6 cellular contexts compared by ENCODE assay signal in the genomic region with DNA sequence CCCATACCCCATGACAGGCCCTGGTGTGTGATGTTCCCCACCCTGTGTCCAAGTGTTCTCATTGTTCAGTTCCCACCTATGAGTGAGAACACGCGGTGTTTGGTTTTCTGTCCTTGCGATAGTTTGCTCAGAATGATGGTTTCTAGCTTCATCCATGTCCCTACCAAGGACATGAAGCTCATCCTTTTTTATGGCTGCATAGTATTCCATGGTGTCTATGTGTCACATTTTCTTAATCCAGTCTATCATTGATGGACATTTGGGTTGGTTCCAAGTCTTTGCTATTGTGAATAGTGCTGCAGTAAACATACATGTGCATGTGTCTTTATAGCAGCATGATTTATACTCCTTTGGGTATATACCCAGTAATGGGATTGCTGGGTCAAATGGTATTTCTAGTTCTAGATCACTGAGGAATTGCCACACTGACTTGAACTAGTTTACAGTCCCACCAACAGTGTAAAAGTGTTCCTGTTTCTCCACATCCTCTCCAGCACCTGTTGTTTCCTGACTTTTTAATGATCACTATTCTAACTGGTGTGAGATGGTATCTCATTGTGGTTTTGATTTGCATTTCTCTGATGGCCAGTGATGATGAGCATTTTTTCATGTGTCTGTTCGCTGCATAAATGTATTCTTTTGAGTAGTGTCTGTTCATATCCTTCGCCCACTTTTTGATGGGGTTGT. TPM values are rescaled to one million over a fixed set of nuclear protein-coding genes. Genes with fewer than 3 reads are reported as not detected.
DNase-seq lines count a peak whose midpoint lies in the region; ATAC-seq, FAIRE-seq and TF ChIP-seq lines count a peak whose summit lies in the region.
"Not testable (repeated sequence)": the region's sequence is repeated elsewhere in the genome, so short reads cannot be mapped to it uniquely, and the experiment has no call there.

No MANE protein-coding gene starts in this region.

- not testable (repeated sequence) for FAIRE-seq in K562 (lab: Jason Lieb, UNC)

- POLR2A ChIA-PET in HEK293 (lab: Yijun Ruan, JAX), result not testable (repeated sequence)
- POLR2A ChIA-PET in T-cell (lab: Charles Lee), result interaction anchor here in 1 of 2 donors (1.1 kb wide), 1 partner anchor 16 kb away, joined by 4 read pairs; no protein-coding TSS in a partner anchor
- POLR2A ChIA-PET in K562 (lab: Yijun Ruan, JAX), result interaction anchor here (0.6 kb wide), 1 partner anchor 84 kb away, joined by 3 read pairs; no protein-coding TSS in a partner anchor

- not testable (repeated sequence) for TF ChIP-seq RAD21 in K562 (CRISPR knock-in tag; conservative IDR thresholded peaks at IDR 0.05 in 1 of 2, IDR thresholded peaks at IDR 0.05 in 1 of 2)

- not testable (repeated sequence) for H3K27me3 Mint-ChIP-seq in T-cell; activated T-cell treated with anti-CD3 and anti-CD28 coated beads, Interleukin-2, amount 50 U/mL, for 24 hours; activated naive CD8-positive, alpha-beta T cell; memory B cell

- H4K20me1 ChIP-seq in K562 (replicated peaks; ENCODE audit: control insufficient read depth, insufficient read depth, low read length), result not testable (repeated sequence)

- peaks cover 55% of the 10 kb centered on the region for H3K79me2 ChIP-seq in K562 (ENCODE audit: control insufficient read depth, insufficient read depth, low read length)

- CTCF ChIA-PET in HEK293 (lab: Yijun Ruan, JAX), result interaction anchor here (0.6 kb wide), 1 partner anchor 31 kb away, joined by 3 read pairs; no protein-coding TSS in a partner anchor
- CTCF ChIA-PET in T-cell (lab: Charles Lee); K562 (lab: Yijun Ruan, JAX; ENCODE audit: low intra/inter-chr PET ratio): not testable (repeated sequence)

- H3K4me2 ChIP-seq in K562 (ENCODE audit: insufficient read depth, low read length), result not testable (repeated sequence)

- TF ChIP-seq EP300 in K562 (IDR thresholded peaks at IDR 0.05; ENCODE audit: low read length), result not testable (repeated sequence)

- not testable (repeated sequence) for H3K9me1 ChIP-seq in K562 (ENCODE audit: control insufficient read depth, insufficient read depth, low read length)

- not testable (repeated sequence) for TF ChIP-seq POLR2A in K562 (conservative IDR thresholded peaks at IDR 0.05)

- H3K9ac ChIP-seq in K562 (ENCODE audit: insufficient read depth in 1 of 2, low read depth in 2 of 2, low read length in 2 of 2), result not testable (repeated sequence)

- 100% methylated on average over 5 of the region's 5 CpGs for WGBS in K562 (ENCODE audit: insufficient coverage, low coverage, missing lambda C conversion rate)

- H3K27ac ChIP-seq in HEK293 (ENCODE audit: extremely low read depth, low read depth, low read length); K562 (ENCODE audit: extremely low read depth, low read depth, low read length): not testable (repeated sequence)

- not testable (repeated sequence) for H2AFZ ChIP-seq in K562 (ENCODE audit: low read depth, low read length)

- H3K4me3 ChIP-seq in HEK293 (ENCODE audit: low read depth, low read length); K562: not testable (repeated sequence)

- not testable (repeated sequence) for BruUV-seq in K562 (replicated peaks; lab: Mats Ljungman, UMichigan)

- DNase-seq in T-cell; activated T-cell treated with anti-CD3 and anti-CD28 coated beads, Interleukin-2, amount 50 U/mL, for 24 hours; K562 (ENCODE audit: extremely low read depth in 1 of 4, low spot score in 3 of 4); memory B cell (ENCODE audit: low spot score in 2 of 2): not testable (repeated sequence)

- H3K9me3 Mint-ChIP-seq in T-cell, memory B cell: not testable (repeated sequence)
- H3K9me3 Mint-ChIP-seq in activated T-cell treated with anti-CD3 and anti-CD28 coated beads, Interleukin-2, amount 50 U/mL, for 24 hours, result peaks cover 13% of the 10 kb centered on the region
- H3K9me3 Mint-ChIP-seq in activated naive CD8-positive, alpha-beta T cell (ENCODE audit: low read depth), result peaks cover 10% of the 10 kb centered on the region

- not testable (repeated sequence) for H3K9me3 ChIP-seq in HEK293 (ENCODE audit: control insufficient read depth, insufficient read depth, low read depth, low read length); K562 (replicated peaks; ENCODE audit: control insufficient read depth, insufficient read depth, low read depth, low read length)

- H3K27me3 ChIP-seq in K562 (ENCODE audit: control insufficient read depth in 2 of 2, insufficient read depth in 2 of 2, low read length in 2 of 2), result not testable (repeated sequence)

- H3K36me3 ChIP-seq in HEK293 (ENCODE audit: control insufficient read depth in 2 of 2, insufficient read depth in 1 of 2, low read length in 2 of 2); K562 (ENCODE audit: control insufficient read depth, insufficient read depth, low read length): not testable (repeated sequence)

- H3K27ac Mint-ChIP-seq in T-cell, result peak overlapping the region; percentile 28 to 44
- H3K27ac Mint-ChIP-seq in activated T-cell treated with anti-CD3 and anti-CD28 coated beads, Interleukin-2, amount 50 U/mL, for 24 hours, result peak overlapping the region; percentile 22
- peak overlapping the region; percentile 64 for H3K27ac Mint-ChIP-seq in activated naive CD8-positive, alpha-beta T cell
- peak overlapping the region; percentile 31 for H3K27ac Mint-ChIP-seq in memory B cell

- H3K4me1 ChIP-seq in HEK293 (ENCODE audit: control insufficient read depth, insufficient read depth, low read length); K562 (replicated peaks in 1 of 2; ENCODE audit: control insufficient read depth in 2 of 2, insufficient read depth in 2 of 2, low read length in 2 of 2): not testable (repeated sequence)

- H3K36me3 Mint-ChIP-seq in T-cell (peaks cover 45% of the 10 kb centered on the region), memory B cell (peaks cover 25% of the 10 kb centered on the region)
- peaks cover 54% of the 10 kb centered on the region for H3K36me3 Mint-ChIP-seq in activated T-cell treated with anti-CD3 and anti-CD28 coated beads, Interleukin-2, amount 50 U/mL, for 24 hours (ENCODE audit: low read depth)
- peaks cover 34% of the 10 kb centered on the region for H3K36me3 Mint-ChIP-seq in activated naive CD8-positive, alpha-beta T cell

- in situ Hi-C loops in K562 (cut with MboI), result not testable (repeated sequence)

- H3K4me1 Mint-ChIP-seq in T-cell, result peaks cover 43 to 57% (median 47%) of the 10 kb centered on the region in 3 donors
- peaks cover 36% of the 10 kb centered on the region for H3K4me1 Mint-ChIP-seq in activated T-cell treated with anti-CD3 and anti-CD28 coated beads, Interleukin-2, amount 50 U/mL, for 24 hours (ENCODE audit: low read depth)
- peaks cover 44% of the 10 kb centered on the region for H3K4me1 Mint-ChIP-seq in activated naive CD8-positive, alpha-beta T cell (ENCODE audit: low read depth)
- peaks cover 12% of the 10 kb centered on the region for H3K4me1 Mint-ChIP-seq in memory B cell

- intact Hi-C loops in K562 (cut with micrococcal nuclease), result not testable (repeated sequence)

- not testable (repeated sequence) for ATAC-seq in T-cell (replicated peaks in 1 of 4); K562; memory B cell (ENCODE audit: low read depth)

- not testable (repeated sequence) for TF ChIP-seq CTCF in HEK293 (tag by site-specific recombination; IDR thresholded peaks at IDR 0.05); K562 (IDR thresholded peaks at IDR 0.05 in 2 of 3, conservative IDR thresholded peaks at IDR 0.05 in 1 of 3; ENCODE audit: insufficient read depth in 2 of 3, low read depth in 1 of 3, low read length in 3 of 3)

- H3K4me3 Mint-ChIP-seq in T-cell, result peak overlapping the region in 2 of 3 donors; percentile 17
- H3K4me3 Mint-ChIP-seq in activated T-cell treated with anti-CD3 and anti-CD28 coated beads, Interleukin-2, amount 50 U/mL, for 24 hours; activated naive CD8-positive, alpha-beta T cell; memory B cell: not testable (repeated sequence)

RNA-seq across cellular contexts. Expression of a gene that starts 18.1 kb away (rescaled TPM):
- 10 to 100 TPM; 59.9 to 98.7 (median 66.9) TPM for total RNA-seq in T-cell
- 26.5 and 143 TPM in 2 replicates for total RNA-seq in K562 (2011; cell fraction: chromatin; rRNA removed; ENCODE audit: low replicate concordance)
- 16.0 and 23.8 TPM in 2 replicates for total RNA-seq in K562 (2011; cell fraction: nucleolus; rRNA removed)
- total RNA-seq in K562 (2011; cell fraction: nucleoplasm; rRNA removed), result 61.3 and 94.4 TPM in 2 replicates
- total RNA-seq in K562 (2014; rRNA removed), result 16.9 and 22.2 TPM in 2 replicates
- total RNA-seq in K562 (2014; rRNA removed; fragmentation: Illumina TruSeq; extraction: Trizol), result 56.9 and 58.5 TPM in 2 replicates
- total RNA-seq in K562 (2015; rRNA removed; fragmentation: Illumina TruSeq; extraction: Trizol), result 52.7 and 56.4 TPM in 2 replicates
- 25.0 and 28.4 TPM in 2 replicates for total RNA-seq in K562 (2021)
- 24.2 and 25.0 TPM in 2 replicates for polyA plus RNA-seq in K562 (2011; rRNA removed)
- polyA plus RNA-seq in K562 (2011; cell fraction: cytosol; rRNA removed), result 3.4 and 4.9 TPM in 2 replicates
- 12.9 and 20.9 TPM in 2 replicates for polyA plus RNA-seq in K562 (2011; cell fraction: nucleus; rRNA removed)
- polyA plus RNA-seq in K562 (2012), result 17.3 and 29.7 TPM in 2 replicates
- polyA plus RNA-seq in K562 (2014; fragmentation: Illumina TruSeq; extraction: Trizol), result 15.6 and 15.7 TPM in 2 replicates
- polyA plus RNA-seq in K562 (2014; fragmentation: Nextera tagmentation; extraction: Ambion mirVana), result 10 to 100 TPM in 1 of 2 experiments, 1 to 10 TPM in 1; 8.4 to 12.8 TPM
- 13.1 and 18.5 TPM in 2 replicates for polyA plus RNA-seq in K562 (2014; rRNA removed)
- polyA minus RNA-seq in K562 (2011; rRNA and poly(A)+ RNA removed), result 78.7 and 109 TPM in 2 replicates
- polyA minus RNA-seq in K562 (2011; cell fraction: cytosol; rRNA and poly(A)+ RNA removed), result 24.5 and 44.1 TPM in 2 replicates
- polyA minus RNA-seq in K562 (2011; cell fraction: nucleus; rRNA and poly(A)+ RNA removed), result 54.4 and 127 TPM in 2 replicates

RNA-seq across cellular contexts. Expression of a gene that starts 18.2 kb away (rescaled TPM):
- 1 to 10 TPM in 1 of 5 donors, under 1 TPM in 4; 0.50 to 1.0 (median 0.60) TPM for total RNA-seq in T-cell
- total RNA-seq in K562 (2011; cell fraction: chromatin; rRNA removed; ENCODE audit: low replicate concordance), result 0.42 and 0.51 TPM in 2 replicates
- total RNA-seq in K562 (2011; cell fraction: nucleolus; rRNA removed), result 0.39 and 0.50 TPM in 2 replicates
- 0.37 and 0.84 TPM in 2 replicates for total RNA-seq in K562 (2011; cell fraction: nucleoplasm; rRNA removed)
- 0.09 and 0.41 TPM in 2 replicates for total RNA-seq in K562 (2014; rRNA removed)
- 0.22 and 0.29 TPM in 2 replicates for total RNA-seq in K562 (2014; rRNA removed; fragmentation: Illumina TruSeq; extraction: Trizol)
- total RNA-seq in K562 (2015; rRNA removed; fragmentation: Illumina TruSeq; extraction: Trizol), result 0.25 and 0.34 TPM in 2 replicates
- total RNA-seq in K562 (2021), result 0.25 and 0.40 TPM in 2 replicates
- polyA plus RNA-seq in K562 (2011; rRNA removed), result 0.07 and 0.08 TPM in 2 replicates
- 0.10 and 0.12 TPM in 2 replicates for polyA plus RNA-seq in K562 (2011; cell fraction: cytosol; rRNA removed)
- polyA plus RNA-seq in K562 (2011; cell fraction: nucleus; rRNA removed), result 0.07 and 0.08 TPM in 2 replicates
- polyA plus RNA-seq in K562 (2012), result 0.21 and 0.44 TPM in 2 replicates
- polyA plus RNA-seq in K562 (2014; fragmentation: Illumina TruSeq; extraction: Trizol), result 0.22 and 0.29 TPM in 2 replicates
- polyA plus RNA-seq in K562 (2014; fragmentation: Nextera tagmentation; extraction: Ambion mirVana), result under 1 TPM; 0.29 to 0.35 TPM
- 0.08 and 0.32 TPM in 2 replicates for polyA plus RNA-seq in K562 (2014; rRNA removed)
- 0.18 and 0.24 TPM in 2 replicates for polyA minus RNA-seq in K562 (2011; rRNA and poly(A)+ RNA removed)
- polyA minus RNA-seq in K562 (2011; cell fraction: cytosol; rRNA and poly(A)+ RNA removed), result not detected in 2 replicates
- polyA minus RNA-seq in K562 (2011; cell fraction: nucleus; rRNA and poly(A)+ RNA removed), result 0.54 and 0.89 TPM in 2 replicates
